ENCODE assay signal across 18 cellular contexts in the genomic region with DNA sequence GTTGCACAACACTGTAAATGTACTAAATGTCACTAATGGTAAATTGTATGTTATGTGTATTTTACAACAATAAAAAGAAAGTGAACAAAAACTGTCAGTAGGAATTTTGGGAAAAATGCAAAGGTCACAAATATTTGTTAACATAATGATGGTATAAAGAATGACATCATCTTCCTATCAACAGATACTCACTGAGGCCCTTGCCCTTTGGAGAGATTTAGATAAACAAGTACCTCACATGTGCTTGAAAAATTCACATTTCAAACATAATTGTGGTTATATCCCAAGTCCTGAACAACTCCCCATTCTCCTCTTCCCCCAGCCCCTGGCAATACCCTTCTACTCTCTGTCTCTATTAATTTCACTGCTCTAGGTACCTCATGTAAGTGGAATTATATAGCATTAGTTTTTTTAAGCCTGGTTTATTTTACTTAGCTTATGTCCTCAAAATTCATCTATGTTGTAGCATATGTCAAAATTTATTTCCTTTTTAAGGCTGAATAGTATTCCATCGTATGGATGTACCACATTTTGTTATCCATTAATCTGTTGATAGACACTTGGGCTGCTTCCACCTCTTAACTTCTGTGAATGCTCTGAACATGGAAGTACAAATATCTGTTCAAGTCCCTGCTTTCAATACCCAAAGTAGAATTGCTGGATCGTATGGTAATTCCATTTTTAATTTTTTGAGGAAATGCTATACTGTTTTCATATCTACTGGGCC.
DNase-seq lines count a peak whose midpoint lies in the region; ATAC-seq, FAIRE-seq and TF ChIP-seq lines count a peak whose summit lies in the region.
"Had no signal": no experiment of that assay in that cellular context is flagged by ENCODE, and none has a peak within 500 bp of the region (broad histone marks: within the 10 kb centered on the region; RNA-seq: fewer than 3 reads in every experiment).

No MANE protein-coding gene starts in this region.

- H2AFZ ChIP-seq in HepG2 (ENCODE audit: low read length): no peak overlapping the region

- TF ChIP-seq EP300 in HepG2 (IDR thresholded peaks at IDR 0.05; ENCODE audit: low read depth in 2 of 2, low read length in 2 of 2) (no peak), HepG2 (CRISPR knock-in tag; IDR thresholded peaks at IDR 0.05; ENCODE audit: borderline replicate concordance) (no peak)

- intact Hi-C loops in HepG2 (cut with micrococcal nuclease; ENCODE audit: unreplicated experiment): no loop called here

- H3K27me3 ChIP-seq in HepG2 (ENCODE audit: control insufficient read depth in 1 of 2, insufficient read depth in 2 of 2, low read length in 2 of 2): peaks cover 0 to 8% of the 10 kb centered on the region in 2 experiments; a peak in 1 of 5 replicates
- H3K27me3 ChIP-seq: BE2C had no signal

- no TSS peak for BruUV-seq in HepG2 (replicated peaks; lab: Mats Ljungman, UMichigan)

- TF ChIP-seq RAD21 in HepG2 (CRISPR knock-in tag; IDR thresholded peaks at IDR 0.05): no peak

- in situ Hi-C loops in HepG2 (cut with HindIII; ENCODE audit: extremely low pct_ligation_motif_present, low pct_unique_long_range_greater_than_20kb): no loop called here

- no peak for TF ChIP-seq POLR2A in HepG2 (IDR thresholded peaks at IDR 0.05; ENCODE audit: insufficient read depth in 1 of 2, low read depth in 2 of 2, low read length in 2 of 2)

- DNase-seq in EL (peak; percentile 62), amniotic epithelial cell (ENCODE audit: low read depth) (peak; percentile 23), HepG2 (ENCODE audit: low spot score) (no peak), COLO668 (lab: John Stamatoyannopoulos, UW; ENCODE audit: unreplicated experiment) (no peak), D721Med (ENCODE audit: insufficient read length, low spot score) (no peak), mesenteric fat pad (ENCODE audit: low spot score) (no peak)
- DNase-seq: BE2C; CD4-positive, alpha-beta memory T cell; COR-L47; GDM1; GOT3; H9; HFFc6 had no signal

- CTCF ChIA-PET in HEK293 (lab: Yijun Ruan, JAX): no interaction called here
- CTCF ChIA-PET in HepG2 (lab: Yijun Ruan, JAX; ENCODE audit: low intra/inter-chr PET ratio, low total read pairs): no interaction called here

- WGBS in HepG2 (ENCODE audit: low lambda C conversion rate): 3% methylated on average over 2 of the region's 2 CpGs

- no peak overlapping the region for H3K9ac ChIP-seq in HepG2 (ENCODE audit: insufficient read depth, low read depth, low read length)
- H3K9ac ChIP-seq: KMS-11 had no signal

- no peak for FAIRE-seq in HepG2 (lab: Jason Lieb, UNC)
- no peak for FAIRE-seq in D721Med (lab: Jason Lieb, UNC)
- FAIRE-seq: A204.1, GM12892 had no signal

- no peaks in the 10 kb centered on the region; the same call in 1 of the 2 replicates for H3K9me3 ChIP-seq in HEK293 (ENCODE audit: control insufficient read depth, insufficient read depth, low read depth, low read length)
- no peaks in the 10 kb centered on the region for H3K9me3 ChIP-seq in HepG2 (ENCODE audit: low read length)
- H3K9me3 ChIP-seq: BE2C had no signal

- no peaks in the 10 kb centered on the region for H4K20me1 ChIP-seq in HepG2 (ENCODE audit: insufficient read depth, low read length)

- H3K79me2 ChIP-seq in HepG2 (ENCODE audit: insufficient read depth, low read length): no peaks in the 10 kb centered on the region

- H3K4me3 ChIP-seq in HEK293 (ENCODE audit: low read depth, low read length) (no peak overlapping the region), HepG2 (replicated peaks in 1 of 3; ENCODE audit: insufficient read depth in 1 of 3, low read depth in 2 of 3, low read length in 3 of 3) (no peak overlapping the region)

- no peak for ATAC-seq in HepG2

- H3K4me1 ChIP-seq in HEK293 (ENCODE audit: control insufficient read depth, insufficient read depth, low read length) (peaks cover 5% of the 10 kb centered on the region; the same call in 1 of the 2 replicates), HepG2 (ENCODE audit: insufficient read depth, low read length) (no peaks in the 10 kb centered on the region)

- POLR2A ChIA-PET in HEK293 (lab: Yijun Ruan, JAX): no interaction called here
- POLR2A ChIA-PET in HepG2 (lab: Yijun Ruan, JAX): no interaction called here

- TF ChIP-seq CTCF in HEK293 (tag by site-specific recombination; IDR thresholded peaks at IDR 0.05) (no peak), HepG2 (CRISPR knock-in tag; IDR thresholded peaks at IDR 0.05) (no peak), D721Med (IDR thresholded peaks at IDR 0.05; ENCODE audit: insufficient read depth, missing control alignments) (no peak)

- H3K27ac ChIP-seq in HEK293 (ENCODE audit: extremely low read depth, low read depth, low read length): no peak overlapping the region
- H3K27ac ChIP-seq in HepG2 (ENCODE audit: extremely low read length, insufficient read depth, low read length): no peak overlapping the region
- H3K27ac ChIP-seq: C4-2B, KMS-11 had no signal

- H3K36me3 ChIP-seq in HEK293 (ENCODE audit: control insufficient read depth in 2 of 2, insufficient read depth in 1 of 2, low read length in 2 of 2): no peaks in the 10 kb centered on the region
- H3K36me3 ChIP-seq in HepG2 (replicated peaks in 1 of 2; ENCODE audit: control insufficient read depth in 1 of 2, insufficient read depth in 2 of 2, low read length in 2 of 2): no peaks in the 10 kb centered on the region
- H3K36me3 ChIP-seq: BE2C had no signal

- H3K4me2 ChIP-seq in HepG2 (ENCODE audit: low read depth, low read length): no peak overlapping the region
- H3K4me2 ChIP-seq: KMS-11 had no signal

TF ChIP-seq in HEK293, 187 proteins besides CTCF, POLR2A, EP300 and RAD21 (continues in another document):
- TF ChIP-seq ZNF548 (tag by site-specific recombination; IDR thresholded peaks at IDR 0.05): no peak
- TF ChIP-seq ZNF146 (tag by site-specific recombination; IDR thresholded peaks at IDR 0.05): peak; percentile 44; the same call in 1 of the 2 replicates
- TF ChIP-seq ZNF561 (tag by site-specific recombination; IDR thresholded peaks at IDR 0.05; ENCODE audit: borderline replicate concordance): no peak
- TF ChIP-seq ZSCAN16 (tag by site-specific recombination; IDR thresholded peaks at IDR 0.05): no peak
- TF ChIP-seq, protein P1, sequence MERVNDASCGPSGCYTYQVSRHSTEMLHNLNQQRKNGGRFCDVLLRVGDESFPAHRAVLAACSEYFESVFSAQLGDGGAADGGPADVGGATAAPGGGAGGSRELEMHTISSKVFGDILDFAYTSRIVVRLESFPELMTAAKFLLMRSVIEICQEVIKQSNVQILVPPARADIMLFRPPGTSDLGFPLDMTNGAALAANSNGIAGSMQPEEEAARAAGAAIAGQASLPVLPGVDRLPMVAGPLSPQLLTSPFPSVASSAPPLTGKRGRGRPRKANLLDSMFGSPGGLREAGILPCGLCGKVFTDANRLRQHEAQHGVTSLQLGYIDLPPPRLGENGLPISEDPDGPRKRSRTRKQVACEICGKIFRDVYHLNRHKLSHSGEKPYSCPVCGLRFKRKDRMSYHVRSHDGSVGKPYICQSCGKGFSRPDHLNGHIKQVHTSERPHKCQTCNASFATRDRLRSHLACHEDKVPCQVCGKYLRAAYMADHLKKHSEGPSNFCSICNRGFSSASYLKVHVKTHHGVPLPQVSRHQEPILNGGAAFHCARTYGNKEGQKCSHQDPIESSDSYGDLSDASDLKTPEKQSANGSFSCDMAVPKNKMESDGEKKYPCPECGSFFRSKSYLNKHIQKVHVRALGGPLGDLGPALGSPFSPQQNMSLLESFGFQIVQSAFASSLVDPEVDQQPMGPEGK (tag by site-specific recombination; IDR thresholded peaks at IDR 0.05): no peak
- no peak for TF ChIP-seq ZNF549 (tag by site-specific recombination; IDR thresholded peaks at IDR 0.05)
- no peak for TF ChIP-seq ZNF202 (tag by site-specific recombination; IDR thresholded peaks at IDR 0.05; ENCODE audit: borderline replicate concordance)

TF ChIP-seq in HepG2, 621 proteins besides CTCF, POLR2A, EP300 and RAD21:
- TF ChIP-seq HOXA5 (CRISPR knock-in tag; IDR thresholded peaks at IDR 0.05) (no peak), STAG1 (CRISPR knock-in tag; IDR thresholded peaks at IDR 0.05) (no peak), ATF7 (IDR thresholded peaks at IDR 0.05) (peak; percentile 89), ATF7 (CRISPR knock-in tag; IDR thresholded peaks at IDR 0.05) (no peak), ZC3H4 (CRISPR knock-in tag; IDR thresholded peaks at IDR 0.05; ENCODE audit: borderline replicate concordance) (no peak)
- TF ChIP-seq, protein P2, sequence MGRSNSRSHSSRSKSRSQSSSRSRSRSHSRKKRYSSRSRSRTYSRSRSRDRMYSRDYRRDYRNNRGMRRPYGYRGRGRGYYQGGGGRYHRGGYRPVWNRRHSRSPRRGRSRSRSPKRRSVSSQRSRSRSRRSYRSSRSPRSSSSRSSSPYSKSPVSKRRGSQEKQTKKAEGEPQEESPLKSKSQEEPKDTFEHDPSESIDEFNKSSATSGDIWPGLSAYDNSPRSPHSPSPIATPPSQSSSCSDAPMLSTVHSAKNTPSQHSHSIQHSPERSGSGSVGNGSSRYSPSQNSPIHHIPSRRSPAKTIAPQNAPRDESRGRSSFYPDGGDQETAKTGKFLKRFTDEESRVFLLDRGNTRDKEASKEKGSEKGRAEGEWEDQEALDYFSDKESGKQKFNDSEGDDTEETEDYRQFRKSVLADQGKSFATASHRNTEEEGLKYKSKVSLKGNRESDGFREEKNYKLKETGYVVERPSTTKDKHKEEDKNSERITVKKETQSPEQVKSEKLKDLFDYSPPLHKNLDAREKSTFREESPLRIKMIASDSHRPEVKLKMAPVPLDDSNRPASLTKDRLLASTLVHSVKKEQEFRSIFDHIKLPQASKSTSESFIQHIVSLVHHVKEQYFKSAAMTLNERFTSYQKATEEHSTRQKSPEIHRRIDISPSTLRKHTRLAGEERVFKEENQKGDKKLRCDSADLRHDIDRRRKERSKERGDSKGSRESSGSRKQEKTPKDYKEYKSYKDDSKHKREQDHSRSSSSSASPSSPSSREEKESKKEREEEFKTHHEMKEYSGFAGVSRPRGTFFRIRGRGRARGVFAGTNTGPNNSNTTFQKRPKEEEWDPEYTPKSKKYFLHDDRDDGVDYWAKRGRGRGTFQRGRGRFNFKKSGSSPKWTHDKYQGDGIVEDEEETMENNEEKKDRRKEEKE (IDR thresholded peaks at IDR 0.05): no peak
- TF ChIP-seq, protein P3, sequence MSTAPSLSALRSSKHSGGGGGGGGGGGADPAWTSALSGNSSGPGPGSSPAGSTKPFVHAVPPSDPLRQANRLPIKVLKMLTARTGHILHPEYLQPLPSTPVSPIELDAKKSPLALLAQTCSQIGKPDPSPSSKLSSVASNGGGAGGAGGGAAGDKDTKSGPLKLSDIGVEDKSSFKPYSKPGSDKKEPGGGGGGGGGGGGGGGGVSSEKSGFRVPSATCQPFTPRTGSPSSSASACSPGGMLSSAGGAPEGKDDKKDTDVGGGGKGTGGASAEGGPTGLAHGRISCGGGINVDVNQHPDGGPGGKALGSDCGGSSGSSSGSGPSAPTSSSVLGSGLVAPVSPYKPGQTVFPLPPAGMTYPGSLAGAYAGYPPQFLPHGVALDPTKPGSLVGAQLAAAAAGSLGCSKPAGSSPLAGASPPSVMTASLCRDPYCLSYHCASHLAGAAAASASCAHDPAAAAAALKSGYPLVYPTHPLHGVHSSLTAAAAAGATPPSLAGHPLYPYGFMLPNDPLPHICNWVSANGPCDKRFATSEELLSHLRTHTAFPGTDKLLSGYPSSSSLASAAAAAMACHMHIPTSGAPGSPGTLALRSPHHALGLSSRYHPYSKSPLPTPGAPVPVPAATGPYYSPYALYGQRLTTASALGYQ (CRISPR knock-in tag; IDR thresholded peaks at IDR 0.05): no peak

Comparison
In these comparisons a context has a peak if more than half of its experiments do, and no peak if none do; other contexts are left out.
1. DNase-seq: peak in EL (single experiment) and amniotic epithelial cell (single experiment); none in HepG2 (single experiment), COLO668 (single experiment), D721Med (single experiment) and mesenteric fat pad (single experiment).